Comparison of ENCODE assay signal across 35 cellular contexts in genomic region chr7:4616116-4616515, GRCh38.
"Had no signal": no experiment of that assay in that cellular context is flagged by ENCODE, and none has a peak within 500 bp of the region (broad histone marks: within the 10 kb centered on the region; RNA-seq: fewer than 3 reads in every experiment).

No MANE protein-coding gene starts in this region.

- H3K27ac Mint-ChIP-seq: activated B cell treated with CpG ODN at 0.5 μM for 24 hours; activated CD4-positive, alpha-beta memory T cell treated with anti-CD3 and anti-CD28 coated beads for 36 hours; activated CD4-positive, alpha-beta T cell treated with anti-CD3 and anti-CD28 coated beads, Interleukin-2, amount 10 ng/mL, durations not matched to agents 24 days and 14 days; activated CD8-positive, alpha-beta T cell treated with anti-CD3 and anti-CD28 coated beads for 36 hours; activated naive CD4-positive, alpha-beta T cell treated with anti-CD3 and anti-CD28 coated beads for 36 hours; activated naive CD4-positive, alpha-beta T cell treated with anti-CD3 and anti-CD28 coated beads, Interleukin-2, amount 50 U/mL, for 72 hours; activated naive CD8-positive, alpha-beta T cell treated with anti-CD3 and anti-CD28 coated beads for 36 hours; activated T-cell treated with anti-CD3 and anti-CD28 coated beads, Interleukin-2, amount 50 U/mL, for 72 hours; activated T-helper 1 cell treated with anti-CD3 and anti-CD28 coated beads, Interleukin-12 subunit alpha, Interleukin-12 subunit beta, Interleukin-2, Interleukin-4 antibody, amounts not matched to agents 30 ng/mL and 10 ng/mL and 1 ng/mL, durations not matched to agents 14 hours and 24 hours and 36 hours; activated T-helper 17 cell treated with anti-CD3 and anti-CD28 coated beads, Interleukin-2, amount 50 U/mL, for 72 hours; T-helper 1 cell treated with Interleukin-12 subunit alpha and Interleukin-12 subunit beta and Interleukin-4 antibody, amounts not matched to agents 30 μg/mL and 1 μg/mL, for 36 hours; T-helper 2 cell treated with Interferon-gamma antibody and Interleukin-4, amounts not matched to agents 5 μg/mL and 100 μg/mL, for 36 hours had no signal

- DNase-seq: activated B cell treated with CpG ODN at 0.5 μM for 24 hours; activated CD4-positive, alpha-beta memory T cell treated with anti-CD3 and anti-CD28 coated beads for 36 hours; activated CD4-positive, alpha-beta T cell treated with anti-CD3 and anti-CD28 coated beads for 4 hours; activated CD4-positive, alpha-beta T cell treated with anti-CD3 and anti-CD28 coated beads, Interleukin-2, amount 10 ng/mL, durations not matched to agents 24 days and 14 days; activated CD4-positive, alpha-beta T cell treated with anti-CD3 and anti-CD28 coated beads, Interleukin-2, amount 50 U/mL, for 1 hour; activated CD4-positive, alpha-beta T cell treated with anti-CD3 and anti-CD28 coated beads, Interleukin-2, amount 50 U/mL, for 4 hours; activated CD4-positive, CD25-positive, alpha-beta regulatory T cell treated with anti-CD3 and anti-CD28 coated beads, Interleukin-2, amount 50 U/mL, for 72 hours; activated CD8-positive, alpha-beta memory T cell treated with anti-CD3 and anti-CD28 coated beads, Interleukin-2, amount 50 U/mL, for 4 hours; activated CD8-positive, alpha-beta T cell treated with anti-CD3 and anti-CD28 coated beads for 36 hours; activated gamma-delta T cell treated with Interleukin-2 at 50 U/mL for 16 hours; activated naive CD4-positive, alpha-beta T cell; activated naive CD4-positive, alpha-beta T cell treated with anti-CD3 and anti-CD28 coated beads for 36 hours; activated naive CD4-positive, alpha-beta T cell treated with anti-CD3 and anti-CD28 coated beads, Interleukin-2, amount 50 U/mL, for 16 hours; activated naive CD8-positive, alpha-beta T cell treated with anti-CD3 and anti-CD28 coated beads for 36 hours; activated T-cell treated with anti-CD3 and anti-CD28 coated beads for 4 hours; activated T-cell treated with anti-CD3 and anti-CD28 coated beads, Interleukin-2, amount 50 U/mL, for 1 hour; activated T-cell treated with anti-CD3 and anti-CD28 coated beads, Interleukin-2, amount 50 U/mL, for 4 hours; activated T-cell treated with anti-CD3 and anti-CD28 coated beads, Interleukin-2, amount 50 U/mL, for 72 hours; adrenal gland; amniotic stem cell; aorta; body of pancreas; caudate nucleus; cerebellar nuclear complex; T-helper 1 cell; T-helper 2 cell; T-helper 9 cell had no signal

- H3K4me3 ChIP-seq: adrenal gland, body of pancreas, cardiac muscle cell had no signal

- H3K27me3 Mint-ChIP-seq: activated CD4-positive, alpha-beta memory T cell treated with anti-CD3 and anti-CD28 coated beads for 36 hours; activated CD4-positive, alpha-beta T cell treated with anti-CD3 and anti-CD28 coated beads, Interleukin-2, amount 10 ng/mL, durations not matched to agents 24 days and 14 days; activated CD8-positive, alpha-beta T cell treated with anti-CD3 and anti-CD28 coated beads for 36 hours; activated naive CD8-positive, alpha-beta T cell treated with anti-CD3 and anti-CD28 coated beads for 36 hours; activated T-helper 17 cell treated with anti-CD3 and anti-CD28 coated beads, Interleukin-2, amount 50 U/mL, for 72 hours; central memory CD8-positive, alpha-beta T cell had no signal

- H3K9me3 ChIP-seq: adrenal gland, body of pancreas had no signal

- H3K36me3 ChIP-seq: adrenal gland, cardiac muscle cell had no signal

- H3K36me3 Mint-ChIP-seq: activated CD4-positive, alpha-beta memory T cell treated with anti-CD3 and anti-CD28 coated beads for 36 hours; activated naive CD8-positive, alpha-beta T cell treated with anti-CD3 and anti-CD28 coated beads for 36 hours had no signal

- H3K4me3 Mint-ChIP-seq: activated B cell treated with CpG ODN at 0.5 μM for 24 hours; activated CD4-positive, alpha-beta memory T cell treated with anti-CD3 and anti-CD28 coated beads for 36 hours; activated CD4-positive, alpha-beta T cell treated with anti-CD3 and anti-CD28 coated beads, Interleukin-2, amount 10 ng/mL, durations not matched to agents 24 days and 14 days; activated CD8-positive, alpha-beta T cell treated with anti-CD3 and anti-CD28 coated beads for 36 hours; activated naive CD4-positive, alpha-beta T cell treated with anti-CD3 and anti-CD28 coated beads for 36 hours; activated naive CD8-positive, alpha-beta T cell treated with anti-CD3 and anti-CD28 coated beads for 36 hours; activated T-cell treated with anti-CD3 and anti-CD28 coated beads, Interleukin-2, amount 50 U/mL, for 4 hours; activated T-cell treated with anti-CD3 and anti-CD28 coated beads, Interleukin-2, amount 50 U/mL, for 72 hours; activated T-helper 1 cell treated with anti-CD3 and anti-CD28 coated beads, Interleukin-12 subunit alpha, Interleukin-12 subunit beta, Interleukin-2, Interleukin-4 antibody, amounts not matched to agents 30 ng/mL and 10 ng/mL and 1 ng/mL, durations not matched to agents 14 hours and 24 hours and 36 hours; activated T-helper 17 cell treated with anti-CD3 and anti-CD28 coated beads, Interleukin-2, amount 50 U/mL, for 72 hours; central memory CD8-positive, alpha-beta T cell; T-helper 1 cell treated with Interleukin-12 subunit alpha and Interleukin-12 subunit beta and Interleukin-4 antibody, amounts not matched to agents 30 μg/mL and 1 μg/mL, for 36 hours; T-helper 2 cell treated with Interferon-gamma antibody and Interleukin-4, amounts not matched to agents 5 μg/mL and 100 μg/mL, for 36 hours had no signal

- H3K27ac ChIP-seq: adrenal gland, body of pancreas, cardiac muscle cell, VCaP had no signal

- H3K4me1 Mint-ChIP-seq: activated T-helper 17 cell treated with anti-CD3 and anti-CD28 coated beads, Interleukin-2, amount 50 U/mL, for 72 hours; central memory CD8-positive, alpha-beta T cell had no signal

- ATAC-seq: activated CD8-positive, alpha-beta T cell treated with anti-CD3 and anti-CD28 coated beads for 36 hours; activated naive CD4-positive, alpha-beta T cell treated with anti-CD3 and anti-CD28 coated beads, Interleukin-2, amount 50 U/mL, for 72 hours; activated T-cell treated with anti-CD3 and anti-CD28 coated beads, Interleukin-2, amount 50 U/mL, for 4 hours; activated T-cell treated with anti-CD3 and anti-CD28 coated beads, Interleukin-2, amount 50 U/mL, for 72 hours; activated T-helper 17 cell treated with anti-CD3 and anti-CD28 coated beads, Interleukin-2, amount 50 U/mL, for 72 hours; body of pancreas had no signal

- H3K9me3 Mint-ChIP-seq: activated B cell treated with CpG ODN at 0.5 μM for 24 hours; activated CD4-positive, alpha-beta memory T cell treated with anti-CD3 and anti-CD28 coated beads for 36 hours; activated CD8-positive, alpha-beta T cell treated with anti-CD3 and anti-CD28 coated beads for 36 hours; activated naive CD4-positive, alpha-beta T cell treated with anti-CD3 and anti-CD28 coated beads for 36 hours; activated naive CD4-positive, alpha-beta T cell treated with anti-CD3 and anti-CD28 coated beads, Interleukin-2, amount 50 U/mL, for 72 hours; activated naive CD8-positive, alpha-beta T cell treated with anti-CD3 and anti-CD28 coated beads for 36 hours; activated T-cell treated with anti-CD3 and anti-CD28 coated beads, Interleukin-2, amount 50 U/mL, for 4 hours; activated T-cell treated with anti-CD3 and anti-CD28 coated beads, Interleukin-2, amount 50 U/mL, for 72 hours; activated T-helper 17 cell treated with anti-CD3 and anti-CD28 coated beads, Interleukin-2, amount 50 U/mL, for 72 hours; central memory CD8-positive, alpha-beta T cell had no signal

- H3K27me3 ChIP-seq: adrenal gland, body of pancreas, cardiac muscle cell had no signal
